In the genomic region with DNA sequence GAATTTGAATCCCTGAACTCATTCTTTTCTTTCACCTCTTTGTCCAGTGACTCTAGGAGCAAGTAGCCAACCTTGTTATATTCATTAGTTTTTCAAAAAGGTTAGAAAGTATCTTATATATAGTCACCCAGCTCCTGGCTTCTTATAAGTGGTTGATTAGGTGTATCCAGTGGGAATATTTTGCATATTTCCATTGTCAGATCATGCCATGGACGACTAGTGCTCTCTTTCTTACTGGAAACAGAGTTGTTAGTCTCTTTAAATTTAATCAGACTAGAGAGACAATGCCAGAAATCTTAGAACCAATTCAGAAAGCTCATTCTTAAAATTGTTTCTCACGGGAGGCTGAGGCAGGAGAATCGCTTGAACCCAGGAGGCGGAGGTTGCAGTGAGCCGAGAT, we compare ENCODE assay signal across 25 cellular contexts.
A peak's percentile ranks its signal among the peaks of the same experiment; 100 is the strongest.
DNase-seq lines count a peak whose midpoint lies in the region; ATAC-seq, FAIRE-seq and TF ChIP-seq lines count a peak whose summit lies in the region.
"Had no signal": no experiment of that assay in that cellular context is flagged by ENCODE, and none has a peak within 500 bp of the region (broad histone marks: within the 10 kb centered on the region; RNA-seq: fewer than 3 reads in every experiment).

No MANE protein-coding gene starts in this region.

- TF ChIP-seq CTCF in astrocyte (IDR thresholded peaks at IDR 0.05; ENCODE audit: insufficient read depth, low read depth, low read length) (no peak), fibroblast of the aortic adventitia (IDR thresholded peaks at IDR 0.05; ENCODE audit: insufficient read depth, low read length) (no peak), osteoblast (IDR thresholded peaks at IDR 0.05; ENCODE audit: extremely low read depth, low read depth, low read length) (no peak)

- peak; percentile 4 for DNase-seq in cardiac septum (ENCODE audit: low spot score)
- no peak for DNase-seq in right cardiac atrium
- peak; percentile 54 for DNase-seq in astrocyte (ENCODE audit: low read depth)
- DNase-seq in fibroblast of the aortic adventitia (ENCODE audit: low read depth) = peak; percentile 15
- DNase-seq in osteoblast (ENCODE audit: insufficient read length, low spot score, missing footprints) = no peak
- no peak for DNase-seq in T-helper 9 cell
- no peak for DNase-seq in effector memory CD4-positive, alpha-beta T cell
- DNase-seq: 8988T; ACHN; BE2C; C1 segment of cervical spinal cord; Calu3; CD4-positive, alpha-beta memory T cell; CD4-positive, CD25-positive, alpha-beta regulatory T cell; CD8-positive, alpha-beta memory T cell; COR-L47; DMS79 treated with DMSO at 0.1 percent for 48 hours; GF-D8 had no signal

- no peak for ATAC-seq in right cardiac atrium

- no peak overlapping the region for H3K4me3 Mint-ChIP-seq in astrocyte (ENCODE audit: unreplicated experiment)
- H3K4me3 Mint-ChIP-seq: CD14-positive monocyte; CD4-positive, alpha-beta memory T cell; CD4-positive, CD25-positive, alpha-beta regulatory T cell; CD8-positive, alpha-beta memory T cell had no signal

- intact Hi-C loops in cardiac septum (cut with DNase I) = no loop called here
- intact Hi-C loops in right cardiac atrium (cut with DNase I) = no loop called here

- H3K27me3 ChIP-seq in right cardiac atrium (ENCODE audit: control insufficient read depth, insufficient read depth) (no peaks in the 10 kb centered on the region), astrocyte (ENCODE audit: insufficient read depth, low read length) (no peaks in the 10 kb centered on the region), osteoblast (ENCODE audit: insufficient read depth, low read length) (peaks cover 3% of the 10 kb centered on the region)
- H3K27me3 ChIP-seq in effector memory CD4-positive, alpha-beta T cell (replicated peaks; ENCODE audit: control insufficient read depth, insufficient read depth, low read length, poor library complexity, severe bottlenecking) = no peaks in the 10 kb centered on the region
- H3K27me3 ChIP-seq: BE2C, BLaER1 had no signal

- no peaks in the 10 kb centered on the region for H3K4me1 ChIP-seq in right cardiac atrium (ENCODE audit: control insufficient read depth, insufficient read depth, low read length)
- peaks cover 9% of the 10 kb centered on the region for H3K4me1 ChIP-seq in astrocyte (ENCODE audit: insufficient read depth, low read length)
- peaks cover 3% of the 10 kb centered on the region for H3K4me1 ChIP-seq in osteoblast (ENCODE audit: insufficient read depth, low read length)
- no peaks in the 10 kb centered on the region for H3K4me1 ChIP-seq in effector memory CD4-positive, alpha-beta T cell (ENCODE audit: control insufficient read depth, insufficient read depth, low read length, poor library complexity, severe bottlenecking)
- H3K4me1 ChIP-seq: BE2C, BLaER1 had no signal

- H3K4me1 Mint-ChIP-seq in astrocyte (ENCODE audit: low read depth, unreplicated experiment) = peaks cover 6% of the 10 kb centered on the region
- H3K4me1 Mint-ChIP-seq: CD14-positive monocyte; CD4-positive, alpha-beta memory T cell; CD4-positive, CD25-positive, alpha-beta regulatory T cell; CD8-positive, alpha-beta memory T cell had no signal

- H3K27ac Mint-ChIP-seq in astrocyte (ENCODE audit: unreplicated experiment) = no peak overlapping the region
- H3K27ac Mint-ChIP-seq: CD14-positive monocyte; CD4-positive, alpha-beta memory T cell; CD4-positive, CD25-positive, alpha-beta regulatory T cell; CD8-positive, alpha-beta memory T cell had no signal

- peaks cover 2% of the 10 kb centered on the region for H3K9me3 ChIP-seq in right cardiac atrium (ENCODE audit: control insufficient read depth, low read length)
- no peaks in the 10 kb centered on the region for H3K9me3 ChIP-seq in astrocyte (ENCODE audit: insufficient read depth, low read depth, low read length)
- no peaks in the 10 kb centered on the region for H3K9me3 ChIP-seq in osteoblast (ENCODE audit: low read depth, low read length)
- no peaks in the 10 kb centered on the region for H3K9me3 ChIP-seq in effector memory CD4-positive, alpha-beta T cell (ENCODE audit: control insufficient read depth, low read length)
- H3K9me3 ChIP-seq: BE2C had no signal

- H2AFZ ChIP-seq in astrocyte (ENCODE audit: low read depth, low read length) (no peak overlapping the region), osteoblast (ENCODE audit: low read length) (no peak overlapping the region)

- H3K79me2 ChIP-seq in astrocyte (ENCODE audit: insufficient read depth, low read length) = no peaks in the 10 kb centered on the region
- H3K79me2 ChIP-seq in osteoblast (ENCODE audit: insufficient read depth, low read length) = no peaks in the 10 kb centered on the region

- H4K20me1 ChIP-seq in astrocyte (ENCODE audit: insufficient read depth, low read length) (no peaks in the 10 kb centered on the region), osteoblast (ENCODE audit: insufficient read depth, low read length) (no peaks in the 10 kb centered on the region)
- H4K20me1 ChIP-seq: BLaER1 had no signal

- H3K9ac ChIP-seq in astrocyte (ENCODE audit: low read length) = no peak overlapping the region
- H3K9ac ChIP-seq: BLaER1 had no signal

- H3K36me3 ChIP-seq in astrocyte (ENCODE audit: insufficient read depth, low read length) = no peaks in the 10 kb centered on the region
- H3K36me3 ChIP-seq in osteoblast (ENCODE audit: insufficient read depth, low read length) = no peaks in the 10 kb centered on the region
- H3K36me3 ChIP-seq in effector memory CD4-positive, alpha-beta T cell (ENCODE audit: control insufficient read depth, insufficient read depth, low read length) = no peaks in the 10 kb centered on the region
- H3K36me3 ChIP-seq: BE2C, BLaER1 had no signal

- no peaks in the 10 kb centered on the region for H3K36me3 Mint-ChIP-seq in astrocyte (ENCODE audit: low read depth, unreplicated experiment)
- H3K36me3 Mint-ChIP-seq: CD14-positive monocyte; CD4-positive, alpha-beta memory T cell; CD4-positive, CD25-positive, alpha-beta regulatory T cell; CD8-positive, alpha-beta memory T cell had no signal

- H3K4me3 ChIP-seq in right cardiac atrium (ENCODE audit: low read length) = no peak overlapping the region
- no peak overlapping the region for H3K4me3 ChIP-seq in astrocyte (ENCODE audit: insufficient read depth, low read depth, low read length)
- H3K4me3 ChIP-seq in fibroblast of the aortic adventitia (ENCODE audit: low read depth, low read length) = no peak overlapping the region
- no peak overlapping the region for H3K4me3 ChIP-seq in osteoblast (ENCODE audit: insufficient read depth, low read length)
- no peak overlapping the region for H3K4me3 ChIP-seq in effector memory CD4-positive, alpha-beta T cell (ENCODE audit: insufficient read depth, low read depth, low read length, poor library complexity, severe bottlenecking)
- H3K4me3 ChIP-seq: BLaER1 had no signal

- peaks cover 8% of the 10 kb centered on the region for H3K27me3 Mint-ChIP-seq in astrocyte (ENCODE audit: low read depth, unreplicated experiment)

- H3K9me3 Mint-ChIP-seq in astrocyte (ENCODE audit: unreplicated experiment) = peaks cover 13% of the 10 kb centered on the region
- H3K9me3 Mint-ChIP-seq: CD4-positive, alpha-beta memory T cell had no signal

- H3K4me2 ChIP-seq in astrocyte (ENCODE audit: low read length) = no peak overlapping the region
- H3K4me2 ChIP-seq in osteoblast (ENCODE audit: insufficient read depth, low read length) = no peak overlapping the region
- H3K4me2 ChIP-seq: BLaER1 had no signal

- 73% methylated on average over 5 of the region's 5 CpGs for WGBS in right cardiac atrium

- no peak overlapping the region for H3K27ac ChIP-seq in right cardiac atrium (ENCODE audit: low read length)
- no peak overlapping the region for H3K27ac ChIP-seq in astrocyte (ENCODE audit: low read depth, low read length)
- no peak overlapping the region for H3K27ac ChIP-seq in osteoblast (ENCODE audit: low read depth, low read length)
- H3K27ac ChIP-seq in effector memory CD4-positive, alpha-beta T cell (ENCODE audit: insufficient read depth, low read length, poor library complexity, severe bottlenecking) = no peak overlapping the region
- H3K27ac ChIP-seq: BLaER1 had no signal

- FAIRE-seq in astrocyte (lab: Jason Lieb, UNC) = no peak
- FAIRE-seq: A204.1, D721Med, G401.6, GM12891, GM19239 had no signal

Comparison
In these comparisons a context has a peak if more than half of its experiments do, and no peak if none do; other contexts are left out.
1. DNase-seq: peak in cardiac septum (single experiment), astrocyte (single experiment) and fibroblast of the aortic adventitia (single experiment); none in right cardiac atrium (0 of 3), osteoblast (single experiment), T-helper 9 cell (single experiment) and effector memory CD4-positive, alpha-beta T cell (0 of 3).